Comparison of ENCODE assay signal across 8 cellular contexts in the genomic region with DNA sequence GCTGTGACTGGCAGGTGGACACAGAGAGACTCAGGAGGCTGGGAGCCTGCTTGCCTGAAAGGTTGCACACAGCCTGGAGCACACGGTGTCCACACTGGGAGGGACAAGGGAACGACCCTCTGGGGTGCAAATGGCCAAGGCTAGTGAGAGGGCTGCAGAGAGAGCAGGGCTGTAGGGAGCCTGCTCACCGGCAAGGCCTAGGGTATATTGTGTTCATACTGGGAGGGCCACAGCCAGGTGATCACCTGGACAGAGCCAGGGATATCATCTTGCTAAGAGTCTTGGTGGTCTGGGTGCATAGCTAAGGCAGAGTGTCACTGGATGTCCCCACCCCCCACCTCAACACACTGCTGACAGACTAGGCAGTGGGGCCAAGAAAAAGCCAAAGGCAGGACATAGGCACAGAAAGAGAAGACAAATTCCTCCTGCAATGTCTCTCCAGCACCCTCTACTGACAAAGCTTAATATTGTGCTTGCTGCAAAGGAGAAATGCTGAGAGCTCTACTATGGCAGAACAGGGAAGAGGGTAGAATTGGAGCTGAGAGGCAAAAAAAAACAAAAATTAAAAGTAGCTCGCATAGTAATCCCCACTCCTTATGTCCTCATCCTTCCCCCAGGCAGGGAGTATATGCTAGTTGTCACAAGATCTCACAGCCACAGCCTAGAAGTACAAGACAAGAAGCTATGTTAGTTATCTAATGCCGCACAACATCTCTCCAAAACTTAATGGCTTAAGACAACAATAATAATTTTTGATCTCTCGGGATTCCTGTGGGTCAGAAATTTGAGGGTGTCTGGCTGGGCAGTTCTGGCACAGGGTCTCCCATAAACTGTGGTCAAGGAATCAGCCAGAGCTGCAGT. TPM values are rescaled to one million over a fixed set of nuclear protein-coding genes. Genes with fewer than 3 reads are reported as not detected.
DNase-seq lines count a peak whose midpoint lies in the region; ATAC-seq and TF ChIP-seq lines count a peak whose summit lies in the region.

No MANE protein-coding gene starts in this region.

- H3K4me3 Mint-ChIP-seq in endothelial cell (ENCODE audit: unreplicated experiment) (no peak overlapping the region), mesothelial cell of epicardium (no peak overlapping the region)

- H3K9me3 ChIP-seq in SJSA1 (replicated peaks) = no peaks in the 10 kb centered on the region

- ATAC-seq in GM19372 (IDR thresholded peaks at IDR 0.05; ENCODE audit: low read depth, unreplicated experiment) = peak; percentile 59
- ATAC-seq in GM19463 (IDR thresholded peaks at IDR 0.05; ENCODE audit: unreplicated experiment) = no peak
- ATAC-seq in activated CD4-positive, CD25-positive, alpha-beta regulatory T cell treated with anti-CD3 and anti-CD28 coated beads, Interleukin-2, amount 50 U/mL, for 24 hours = no peak

- no peaks in the 10 kb centered on the region for H3K36me3 ChIP-seq in SJSA1

- H3K4me3 ChIP-seq in SJSA1 = no peak overlapping the region

- H3K4me1 Mint-ChIP-seq in endothelial cell (ENCODE audit: unreplicated experiment) (peaks cover 5% of the 10 kb centered on the region), mesothelial cell of epicardium (peaks cover 19% of the 10 kb centered on the region)

- H3K27ac Mint-ChIP-seq in endothelial cell (ENCODE audit: unreplicated experiment) (no peak overlapping the region), mesothelial cell of epicardium (no peak overlapping the region)

- TF ChIP-seq CTCF in endothelial cell (IDR thresholded peaks at IDR 0.05; ENCODE audit: unreplicated experiment) = peak; percentile 68
- TF ChIP-seq CTCF in mesothelial cell of epicardium (IDR thresholded peaks at IDR 0.05; ENCODE audit: unreplicated experiment) = peak; percentile 48

- H3K27ac ChIP-seq in SJSA1 = no peak overlapping the region

- H3K36me3 Mint-ChIP-seq in endothelial cell (ENCODE audit: low read depth, unreplicated experiment) (peaks cover 3% of the 10 kb centered on the region), mesothelial cell of epicardium (no peaks in the 10 kb centered on the region)

- H3K9me3 Mint-ChIP-seq in endothelial cell (ENCODE audit: unreplicated experiment) (no peaks in the 10 kb centered on the region), mesothelial cell of epicardium (peaks cover 6% of the 10 kb centered on the region)

- DNase-seq in DMS 273 (lab: John Stamatoyannopoulos, UW; ENCODE audit: unreplicated experiment) (peak; percentile 93), MV-4-11 (lab: John Stamatoyannopoulos, UW) (peak; percentile 77), SJSA1 (ENCODE audit: low read depth in 1 of 2, low spot score in 2 of 2) (peak; percentile 50 to 51), endothelial cell (ENCODE audit: low spot score) (peak; percentile 59), mesothelial cell of epicardium (ENCODE audit: low spot score in 2 of 2, unreplicated experiment in 2 of 2) (no peak)

- H3K27me3 Mint-ChIP-seq in endothelial cell (ENCODE audit: unreplicated experiment) (peaks cover 3% of the 10 kb centered on the region), mesothelial cell of epicardium (ENCODE audit: low read depth) (no peaks in the 10 kb centered on the region)

- no peaks in the 10 kb centered on the region for H3K4me1 ChIP-seq in SJSA1 (replicated peaks)

- no peaks in the 10 kb centered on the region; the same call in none of the 2 replicates for H3K27me3 ChIP-seq in SJSA1 (replicated peaks)

RNA-seq across cellular contexts. Expression of a gene that starts 40.0 kb away (rescaled TPM):
- 1.6 and 2.7 TPM in 2 replicates for total RNA-seq in SJSA1 (2014; rRNA removed; shearing (Covaris generic))
- 21.8 TPM for total RNA-seq in endothelial cell (ENCODE audit: unreplicated experiment)
- total RNA-seq in mesothelial cell of epicardium = 10.7 to 11.4 TPM (median 11.1 TPM) in 3 replicates

Comparison
In these comparisons a context has a peak if more than half of its experiments do, and no peak if none do; other contexts are left out.
1. DNase-seq: peak in DMS 273 (single experiment), MV-4-11 (single experiment), SJSA1 (2 of 2) and endothelial cell (single experiment); none in mesothelial cell of epicardium (0 of 2).